ENCODE assay signal across 7 cellular contexts in the genomic region with DNA sequence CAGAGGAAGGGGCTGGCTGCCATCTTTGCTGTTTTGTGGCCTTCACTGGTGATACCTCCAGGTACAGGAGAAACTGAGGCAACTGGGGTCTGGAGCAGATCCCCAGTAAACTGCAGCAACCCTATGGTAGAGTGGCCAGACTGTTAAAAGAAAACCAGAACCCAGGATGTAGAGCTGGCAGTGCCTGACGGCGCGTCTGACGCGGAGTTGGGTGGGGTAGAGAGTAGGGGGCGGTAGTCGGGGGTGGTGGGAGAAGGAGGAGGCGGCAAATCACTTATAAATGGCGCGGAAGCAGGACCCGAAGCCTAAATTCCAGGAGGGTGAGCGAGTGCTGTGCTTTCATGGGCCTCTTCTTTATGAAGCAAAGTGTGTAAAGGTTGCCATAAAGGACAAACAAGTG. TPM values are rescaled to one million over a fixed set of nuclear protein-coding genes. Genes with fewer than 3 reads are reported as not detected.
DNase-seq lines count a peak whose midpoint lies in the region; ATAC-seq and TF ChIP-seq lines count a peak whose summit lies in the region.
"Not testable (repeated sequence)": the region's sequence is repeated elsewhere in the genome, so short reads cannot be mapped to it uniquely, and the experiment has no call there.

No MANE protein-coding gene starts in this region.

- not testable (repeated sequence) for H3K9ac ChIP-seq in DND-41 (ENCODE audit: low read depth, low read length)

- not testable (repeated sequence) for TF ChIP-seq CTCF in DND-41 (IDR thresholded peaks at IDR 0.05; ENCODE audit: borderline replicate concordance, extremely low read depth, low read length, poor library complexity, severe bottlenecking); RWPE2 (IDR thresholded peaks at IDR 0.05; ENCODE audit: poor library complexity, severe bottlenecking); heart right ventricle (IDR thresholded peaks at IDR 0.05); psoas muscle (IDR thresholded peaks at IDR 0.05)

- peaks cover 87% of the 10 kb centered on the region for H3K36me3 Mint-ChIP-seq in activated CD8-positive, alpha-beta memory T cell treated with anti-CD3 and anti-CD28 coated beads, Interleukin-2, amount 10 ng/mL, durations not matched to agents 7 days and 5 days
- peaks cover 11% of the 10 kb centered on the region for H3K36me3 Mint-ChIP-seq in central memory CD8-positive, alpha-beta T cell (ENCODE audit: insufficient read depth)
- peaks cover 70% of the 10 kb centered on the region for H3K36me3 Mint-ChIP-seq in memory B cell

- H3K9me3 ChIP-seq in DND-41 (ENCODE audit: insufficient read depth, low read length, severe bottlenecking) = peaks cover 29% of the 10 kb centered on the region
- not testable (repeated sequence) for H3K9me3 ChIP-seq in RWPE2 (ENCODE audit: severe bottlenecking)
- peaks cover 0 to 26% (median 13%) of the 10 kb centered on the region in 11 donors for H3K9me3 ChIP-seq in heart right ventricle
- peaks cover 13% of the 10 kb centered on the region for H3K9me3 ChIP-seq in psoas muscle

- H3K4me1 Mint-ChIP-seq in activated CD8-positive, alpha-beta memory T cell treated with anti-CD3 and anti-CD28 coated beads, Interleukin-2, amount 10 ng/mL, durations not matched to agents 7 days and 5 days = peaks cover 12% of the 10 kb centered on the region
- H3K4me1 Mint-ChIP-seq in central memory CD8-positive, alpha-beta T cell = peaks cover 51% of the 10 kb centered on the region
- H3K4me1 Mint-ChIP-seq in memory B cell = peaks cover 38% of the 10 kb centered on the region

- WGBS in heart right ventricle, 2 donors = 97 to 98% methylated on average over 12 of the region's 12 CpGs
- 98 to 99% (median 99%) methylated on average over 12 of the region's 12 CpGs for WGBS in psoas muscle, 3 donors

- not testable (repeated sequence) for H2AFZ ChIP-seq in DND-41 (ENCODE audit: low read depth, low read length)

- H4K20me1 ChIP-seq in DND-41 (ENCODE audit: insufficient read depth, low read length) = not testable (repeated sequence)

- not testable (repeated sequence) for H3K27me3 Mint-ChIP-seq in activated CD8-positive, alpha-beta memory T cell treated with anti-CD3 and anti-CD28 coated beads, Interleukin-2, amount 10 ng/mL, durations not matched to agents 7 days and 5 days; central memory CD8-positive, alpha-beta T cell; memory B cell

- H3K27ac ChIP-seq in DND-41 (ENCODE audit: low read length); RWPE2 (ENCODE audit: poor library complexity, severe bottlenecking); heart right ventricle; psoas muscle: not testable (repeated sequence)

- not testable (repeated sequence) for H3K4me1 ChIP-seq in DND-41 (ENCODE audit: insufficient read depth, low read length); RWPE2 (ENCODE audit: insufficient read depth, poor library complexity, severe bottlenecking); heart right ventricle; psoas muscle

- not testable (repeated sequence) for H3K27me3 ChIP-seq in DND-41 (ENCODE audit: insufficient read depth, low read length, poor library complexity); RWPE2 (ENCODE audit: insufficient read depth, poor library complexity, severe bottlenecking); heart right ventricle; psoas muscle (ENCODE audit: insufficient read depth in 3 of 3, low read length in 2 of 3)

- not testable (repeated sequence) for H3K4me3 ChIP-seq in DND-41 (ENCODE audit: low read depth in 1 of 2, low read length in 2 of 2); RWPE2 (ENCODE audit: severe bottlenecking); heart right ventricle; psoas muscle

- not testable (repeated sequence) for DNase-seq in DND-41; RWPE2 (ENCODE audit: low spot score); activated CD8-positive, alpha-beta memory T cell treated with anti-CD3 and anti-CD28 coated beads, Interleukin-2, amount 10 ng/mL, durations not matched to agents 7 days and 5 days; central memory CD8-positive, alpha-beta T cell (ENCODE audit: low spot score in 2 of 2); heart right ventricle; memory B cell (ENCODE audit: low spot score in 2 of 2); psoas muscle

- H3K79me2 ChIP-seq in DND-41 (ENCODE audit: insufficient read depth, low read length) = peaks cover 33% of the 10 kb centered on the region

- H3K9me3 Mint-ChIP-seq in activated CD8-positive, alpha-beta memory T cell treated with anti-CD3 and anti-CD28 coated beads, Interleukin-2, amount 10 ng/mL, durations not matched to agents 7 days and 5 days (ENCODE audit: low read depth) = peaks cover 19% of the 10 kb centered on the region
- H3K9me3 Mint-ChIP-seq in central memory CD8-positive, alpha-beta T cell = not testable (repeated sequence)
- H3K9me3 Mint-ChIP-seq in memory B cell = peaks cover 21% of the 10 kb centered on the region

- H3K4me2 ChIP-seq in DND-41 (ENCODE audit: insufficient read depth, low read length) = not testable (repeated sequence)

- H3K4me3 Mint-ChIP-seq in activated CD8-positive, alpha-beta memory T cell treated with anti-CD3 and anti-CD28 coated beads, Interleukin-2, amount 10 ng/mL, durations not matched to agents 7 days and 5 days; central memory CD8-positive, alpha-beta T cell; memory B cell: not testable (repeated sequence)

- CTCF ChIA-PET in activated CD8-positive, alpha-beta memory T cell treated with anti-CD3 and anti-CD28 coated beads, Interleukin-2, amount 10 ng/mL, durations not matched to agents 7 days and 5 days (lab: Charles Lee) = not testable (repeated sequence)

- ATAC-seq in DND-41 (ENCODE audit: insufficient read depth, low read depth) (peak; percentile 90), RWPE2 (ENCODE audit: low read depth) (peak; percentile 82; the same call in 2 of the 3 replicates), heart right ventricle (peak; percentile 63 to 86 (median 76)), memory B cell (ENCODE audit: low read depth) (peak; percentile 96), psoas muscle (peak; percentile 76 to 86 (median 82))
- peak; percentile 80 for ATAC-seq in activated CD8-positive, alpha-beta memory T cell treated with anti-CD3 and anti-CD28 coated beads, Interleukin-2, amount 10 ng/mL, durations not matched to agents 7 days and 5 days
- peak; percentile 95 for ATAC-seq in central memory CD8-positive, alpha-beta T cell (replicated peaks; ENCODE audit: extremely low read depth, poor library complexity, severe bottlenecking)

- intact Hi-C loops in heart right ventricle (cut with DNase I); psoas muscle (cut with DNase I): not testable (repeated sequence)

- peaks cover 38% of the 10 kb centered on the region for H3K36me3 ChIP-seq in DND-41 (ENCODE audit: insufficient read depth, low read length)
- H3K36me3 ChIP-seq in RWPE2 (ENCODE audit: low read depth) = not testable (repeated sequence)
- peaks cover 0 to 53% (median 19%) of the 10 kb centered on the region in 9 donors for H3K36me3 ChIP-seq in heart right ventricle
- peaks cover 0 to 14% of the 10 kb centered on the region in 2 donors for H3K36me3 ChIP-seq in psoas muscle (ENCODE audit: insufficient read depth in 1 of 2, low read depth in 1 of 2)

- not testable (repeated sequence) for H3K27ac Mint-ChIP-seq in activated CD8-positive, alpha-beta memory T cell treated with anti-CD3 and anti-CD28 coated beads, Interleukin-2, amount 10 ng/mL, durations not matched to agents 7 days and 5 days; central memory CD8-positive, alpha-beta T cell (ENCODE audit: low read depth)
- peak overlapping the region; percentile 88 for H3K27ac Mint-ChIP-seq in memory B cell

RNA-seq across cellular contexts. Expression of a gene that starts 19.0 kb away (rescaled TPM):
- 10 to 100 TPM; 46.6 to 54.0 TPM for total RNA-seq in activated CD8-positive, alpha-beta memory T cell treated with anti-CD3 and anti-CD28 coated beads, Interleukin-2, amount 10 ng/mL, durations not matched to agents 7 days and 5 days
- total RNA-seq in heart right ventricle (10 to 100 TPM; 21.9 to 35.8 (median 28.5) TPM), psoas muscle (10 to 100 TPM; 17.0 to 28.6 (median 27.5) TPM)
- polyA plus RNA-seq in heart right ventricle (10 to 100 TPM in 1 of 2 donors, 1 to 10 TPM in 1; 5.7 to 10.8 TPM), psoas muscle (10 to 100 TPM in 1 of 3 donors, 1 to 10 TPM in 2; 5.8 to 18.6 (median 6.8) TPM)
